In genomic region chr6:35327349-35328027, GRCh38 we compare ENCODE assay signal across 8 cellular contexts. TPM values are rescaled to one million over a fixed set of nuclear protein-coding genes. Genes with fewer than 3 reads are reported as not detected.
DNase-seq lines count a peak whose midpoint lies in the region; ATAC-seq and TF ChIP-seq lines count a peak whose summit lies in the region.

No MANE protein-coding gene starts in this region.

- no peak overlapping the region for H2AFZ ChIP-seq in Karpas-422 (ENCODE audit: low read length)

- H3K9me3 Mint-ChIP-seq in activated naive CD8-positive, alpha-beta T cell (ENCODE audit: low read depth) = no peaks in the 10 kb centered on the region

- no peak overlapping the region for H3K4me3 Mint-ChIP-seq in activated naive CD8-positive, alpha-beta T cell

- no peak overlapping the region for H3K4me3 ChIP-seq in Karpas-422 (ENCODE audit: low read length)
- no peak overlapping the region for H3K4me3 ChIP-seq in left ventricle myocardium inferior

- H3K27ac Mint-ChIP-seq in activated naive CD8-positive, alpha-beta T cell = peak overlapping the region; percentile 82

- intact Hi-C loops in left ventricle myocardium inferior (cut with micrococcal nuclease) = no loop called here

- H3K4me1 Mint-ChIP-seq in activated naive CD8-positive, alpha-beta T cell (ENCODE audit: low read depth) = peaks cover 18% of the 10 kb centered on the region

- TF ChIP-seq CTCF in left ventricle myocardium inferior (IDR thresholded peaks at IDR 0.05; ENCODE audit: borderline replicate concordance) = peak; percentile 68

- H3K4me2 ChIP-seq in Karpas-422 (ENCODE audit: low read depth, low read length, poor library complexity, severe bottlenecking) = no peak overlapping the region

- H3K27me3 Mint-ChIP-seq in activated naive CD8-positive, alpha-beta T cell = no peaks in the 10 kb centered on the region

- DNase-seq in NCI-H526 (lab: John Stamatoyannopoulos, UW) = peak; percentile 18 to 81
- DNase-seq in NCI-H526 treated with DMSO at 0.1 percent for 48 hours (lab: John Stamatoyannopoulos, UW) = no peak
- DNase-seq in Karpas-422 = peak; percentile 85
- peak; percentile 62 for DNase-seq in T follicular helper cell (ENCODE audit: low read depth)
- DNase-seq in left ventricle myocardium inferior = peak; percentile 51
- DNase-seq in stimulated activated CD4-positive, alpha-beta T cell treated with anti-CD3 and anti-CD28 coated beads, Interleukin-12 subunit alpha, Interleukin-12 subunit beta, amount 100 ng/mL, for 24 hours (ENCODE audit: low read depth in 2 of 2) = peak; percentile 52 to 59

- no peaks in the 10 kb centered on the region for H3K79me2 ChIP-seq in Karpas-422 (ENCODE audit: low read length)

- no peaks in the 10 kb centered on the region for H3K9me2 ChIP-seq in Karpas-422 (replicated peaks; ENCODE audit: insufficient read depth, low read length)

- H3K9me3 ChIP-seq in Karpas-422 (ENCODE audit: low read length) (no peaks in the 10 kb centered on the region), left ventricle myocardium inferior (replicated peaks) (no peaks in the 10 kb centered on the region)

- peaks cover 3% of the 10 kb centered on the region; the same call in 1 of the 2 replicates for H3K36me3 ChIP-seq in Karpas-422 (ENCODE audit: insufficient read depth, low read length)
- no peaks in the 10 kb centered on the region for H3K36me3 ChIP-seq in left ventricle myocardium inferior

- H3K27me3 ChIP-seq in Karpas-422 (ENCODE audit: low read length) = no peaks in the 10 kb centered on the region
- peaks cover 5% of the 10 kb centered on the region for H3K27me3 ChIP-seq in left ventricle myocardium inferior (ENCODE audit: low read depth)

- no peak overlapping the region for H3K9ac ChIP-seq in Karpas-422 (ENCODE audit: low read length)

- no peaks in the 10 kb centered on the region for H4K20me1 ChIP-seq in Karpas-422 (ENCODE audit: insufficient read depth, low read depth, low read length)

- H3K36me3 Mint-ChIP-seq in activated naive CD8-positive, alpha-beta T cell = peaks cover under 1% of the 10 kb centered on the region

- H3K27ac ChIP-seq in Karpas-422 (ENCODE audit: low read length) = no peak overlapping the region
- no peak overlapping the region for H3K27ac ChIP-seq in left ventricle myocardium inferior (replicated peaks)

- peaks cover 15% of the 10 kb centered on the region for H3K4me1 ChIP-seq in Karpas-422 (ENCODE audit: low read length)
- H3K4me1 ChIP-seq in left ventricle myocardium inferior = no peaks in the 10 kb centered on the region

- no peak for ATAC-seq in GM19395 (IDR thresholded peaks at IDR 0.05; ENCODE audit: unreplicated experiment)

RNA-seq across cellular contexts. Expression of gene PPARD, which starts 14.9 kb away (rescaled TPM):
- total RNA-seq in Karpas-422 (2014; rRNA removed; shearing (Covaris generic); ENCODE audit: low replicate concordance) = 2.5 and 3.2 TPM in 2 replicates
- 14.9 TPM for total RNA-seq in left ventricle myocardium inferior

RNA-seq across cellular contexts. Expression of gene DEF6, which starts 29.9 kb away (rescaled TPM):
- 31.3 and 69.9 TPM in 2 replicates for total RNA-seq in Karpas-422 (2014; rRNA removed; shearing (Covaris generic); ENCODE audit: low replicate concordance)
- total RNA-seq in left ventricle myocardium inferior = 1.0 TPM

Comparison
In these comparisons a context has a peak if more than half of its experiments do, and no peak if none do; other contexts are left out.
1. RNA of gene DEF6, which starts 29.9 kb away (total RNA-seq): 31.3 to 69.9 TPM in Karpas-422; 1.0 TPM in left ventricle myocardium inferior (single experiment); every median in the first group is over 10 times any median in the second.